ENCODE assay signal across 32 cellular contexts in genomic region chr3:79421273-79421672, GRCh38.
"Had no signal": no experiment of that assay in that cellular context is flagged by ENCODE, and none has a peak within 500 bp of the region (broad histone marks: within the 10 kb centered on the region; RNA-seq: fewer than 3 reads in every experiment).

No MANE protein-coding gene starts in this region.

- H3K4me3 ChIP-seq: adrenal gland, body of pancreas, esophagus squamous epithelium, gastroesophageal sphincter, heart right ventricle had no signal

- ATAC-seq: activated CD4-positive, CD25-positive, alpha-beta regulatory T cell treated with anti-CD3 and anti-CD28 coated beads, Interleukin-2, amount 50 U/mL, for 24 hours; activated CD8-positive, alpha-beta T cell treated with anti-CD3 and anti-CD28 coated beads for 36 hours; activated T-cell treated with anti-CD3 and anti-CD28 coated beads, Interleukin-2, amount 50 U/mL, for 4 hours; activated T-helper 17 cell treated with anti-CD3 and anti-CD28 coated beads, Interleukin-2, amount 50 U/mL, for 72 hours; body of pancreas; gastroesophageal sphincter; heart right ventricle; T-helper 17 cell had no signal

- H3K27me3 Mint-ChIP-seq: activated B cell treated with CpG ODN at 0.5 μM for 24 hours; activated CD8-positive, alpha-beta T cell treated with anti-CD3 and anti-CD28 coated beads for 36 hours; activated naive CD8-positive, alpha-beta T cell; activated T-helper 17 cell treated with anti-CD3 and anti-CD28 coated beads, Interleukin-2, amount 50 U/mL, for 72 hours; T-helper 17 cell had no signal

- H3K4me3 Mint-ChIP-seq: activated B cell treated with CpG ODN at 0.5 μM for 24 hours; activated CD8-positive, alpha-beta T cell treated with anti-CD3 and anti-CD28 coated beads for 36 hours; activated naive CD8-positive, alpha-beta T cell; activated T-cell treated with anti-CD3 and anti-CD28 coated beads, Interleukin-2, amount 50 U/mL, for 4 hours; activated T-helper 17 cell treated with anti-CD3 and anti-CD28 coated beads, Interleukin-2, amount 50 U/mL, for 72 hours; T-helper 17 cell; T-helper 2 cell treated with Interferon-gamma antibody and Interleukin-4, amounts not matched to agents 5 μg/mL and 100 μg/mL, for 36 hours had no signal

- H3K27ac ChIP-seq: adrenal gland, body of pancreas, epithelial cell of prostate, esophagus squamous epithelium, gastroesophageal sphincter, heart right ventricle, WERI-Rb-1 had no signal

- DNase-seq: activated B cell treated with CpG ODN at 0.5 μM for 24 hours; activated CD4-positive, alpha-beta T cell treated with anti-CD3 and anti-CD28 coated beads for 48 hours; activated CD4-positive, alpha-beta T cell treated with anti-CD3 and anti-CD28 coated beads, Interleukin-2, amount 50 U/mL, for 1 hour; activated CD4-positive, alpha-beta T cell treated with anti-CD3 and anti-CD28 coated beads, Interleukin-2, amount 50 U/mL, for 48 hours; activated CD8-positive, alpha-beta memory T cell treated with anti-CD3 and anti-CD28 coated beads for 24 hours; activated CD8-positive, alpha-beta T cell treated with anti-CD3 and anti-CD28 coated beads for 36 hours; activated effector memory CD4-positive, alpha-beta T cell treated with Interleukin-2 at 50 U/mL for 16 hours; activated gamma-delta T cell treated with Interleukin-2 at 50 U/mL for 16 hours; activated naive CD4-positive, alpha-beta T cell treated with anti-CD3 and anti-CD28 coated beads, Interleukin-2, amount 50 U/mL, for 16 hours; activated naive CD4-positive, alpha-beta T cell treated with Interleukin-2 at 50 U/mL for 16 hours; activated T-cell treated with anti-CD3 and anti-CD28 coated beads, Interleukin-2, amount 50 U/mL, for 4 hours; adrenal gland; amygdala; aorta; body of pancreas; caudate nucleus; cortex of kidney; dermis blood vessel endothelial cell; effector CD8-positive, alpha-beta T cell; esophagus squamous epithelium; foreskin melanocyte; heart right ventricle; T-helper 1 cell; T-helper 17 cell; T1000; WERI-Rb-1 had no signal

- H3K9me3 ChIP-seq: adrenal gland, body of pancreas, esophagus squamous epithelium, gastroesophageal sphincter, heart right ventricle had no signal

- H3K4me1 ChIP-seq: adrenal gland, body of pancreas, esophagus squamous epithelium, gastroesophageal sphincter, heart right ventricle had no signal

- H3K27ac Mint-ChIP-seq: activated B cell treated with CpG ODN at 0.5 μM for 24 hours; activated CD8-positive, alpha-beta T cell treated with anti-CD3 and anti-CD28 coated beads for 36 hours; activated naive CD8-positive, alpha-beta T cell; activated T-helper 17 cell treated with anti-CD3 and anti-CD28 coated beads, Interleukin-2, amount 50 U/mL, for 72 hours; T-helper 17 cell; T-helper 2 cell treated with Interferon-gamma antibody and Interleukin-4, amounts not matched to agents 5 μg/mL and 100 μg/mL, for 36 hours had no signal

- H3K4me1 Mint-ChIP-seq: activated B cell treated with CpG ODN at 0.5 μM for 24 hours; activated T-helper 17 cell treated with anti-CD3 and anti-CD28 coated beads, Interleukin-2, amount 50 U/mL, for 72 hours; T-helper 17 cell had no signal

- H3K27me3 ChIP-seq: adrenal gland, body of pancreas, esophagus squamous epithelium, gastroesophageal sphincter, heart right ventricle had no signal

- H3K36me3 ChIP-seq: adrenal gland, esophagus squamous epithelium, gastroesophageal sphincter, heart right ventricle, WERI-Rb-1 had no signal

- H3K36me3 Mint-ChIP-seq: activated naive CD8-positive, alpha-beta T cell had no signal
